In the genomic region with DNA sequence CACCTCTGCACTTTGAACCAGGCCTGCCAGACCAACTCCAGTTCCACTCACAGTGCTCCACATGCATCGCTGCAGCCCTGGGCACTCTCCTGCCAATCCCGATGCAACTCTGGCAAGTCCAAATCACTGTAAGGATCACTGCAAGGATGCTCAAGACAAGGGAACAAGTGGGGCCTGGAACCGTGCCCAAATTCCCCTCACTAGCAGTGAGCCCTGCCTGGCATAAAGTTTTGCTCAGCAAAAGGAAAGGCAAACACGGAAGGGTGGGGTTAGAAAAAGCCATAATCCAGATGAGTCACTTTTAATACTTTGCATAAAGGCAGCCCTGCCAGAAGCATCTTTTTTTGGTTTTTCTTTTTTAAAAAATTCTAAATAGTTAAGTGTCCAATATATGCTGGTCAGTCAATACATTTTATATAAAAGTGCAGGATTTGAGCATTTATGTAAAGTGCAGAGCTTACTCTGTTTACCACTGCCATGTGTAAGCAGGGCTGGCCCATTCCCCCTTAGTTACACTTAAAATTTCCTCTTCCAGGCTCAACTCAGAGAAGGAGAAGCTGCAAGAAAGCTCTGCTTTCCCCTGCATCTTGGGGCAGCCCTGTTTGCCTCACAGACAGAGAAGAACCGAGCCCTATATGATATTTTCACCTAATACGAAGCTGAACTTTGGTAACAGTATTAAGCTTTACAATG, we compare ENCODE assay signal across 7 cellular contexts.
A peak's percentile ranks its signal among the peaks of the same experiment; 100 is the strongest.
DNase-seq lines count a peak whose midpoint lies in the region; ATAC-seq and TF ChIP-seq lines count a peak whose summit lies in the region.

No MANE protein-coding gene starts in this region.

- H3K4me3 ChIP-seq in GM23338 (no peak overlapping the region), esophagus muscularis mucosa (no peak overlapping the region)

- H3K79me2 ChIP-seq in GM23338 (replicated peaks; ENCODE audit: insufficient read depth) = no peaks in the 10 kb centered on the region

- no peaks in the 10 kb centered on the region for H3K36me3 Mint-ChIP-seq in GM23338 (ENCODE audit: low read depth)

- H3K36me3 ChIP-seq in GM23338 (ENCODE audit: insufficient read depth) (no peaks in the 10 kb centered on the region), esophagus muscularis mucosa (no peaks in the 10 kb centered on the region)

- intact Hi-C loops in esophagus muscularis mucosa (cut with DNase I) (no loop called here), posterior vena cava (cut with DNase I) (no loop called here)

- no peaks in the 10 kb centered on the region for H4K20me1 ChIP-seq in GM23338 (replicated peaks; ENCODE audit: insufficient read depth)

- no peak overlapping the region for H3K27ac Mint-ChIP-seq in GM23338

- H3K27me3 Mint-ChIP-seq in GM23338 (ENCODE audit: insufficient read depth, low read depth, poor library complexity) = peaks cover 5% of the 10 kb centered on the region

- TF ChIP-seq CTCF in GM23338 (conservative IDR thresholded peaks at IDR 0.05; ENCODE audit: low read depth in 2 of 2) (no peak), esophagus muscularis mucosa (IDR thresholded peaks at IDR 0.05) (no peak)

- no peaks in the 10 kb centered on the region for H3K27me3 ChIP-seq in GM23338 (ENCODE audit: insufficient read depth)
- no peaks in the 10 kb centered on the region for H3K27me3 ChIP-seq in esophagus muscularis mucosa

- peak overlapping the region; percentile 66; the same call in 1 of the 2 replicates for H2AFZ ChIP-seq in GM23338

- H3K4me3 Mint-ChIP-seq in GM23338 = no peak overlapping the region

- H3K9me3 Mint-ChIP-seq in GM23338 = no peaks in the 10 kb centered on the region

- WGBS in esophagus muscularis mucosa = 51% methylated on average over 6 of the region's 6 CpGs

- peaks cover 3% of the 10 kb centered on the region; the same call in 1 of the 3 replicates for H3K4me1 Mint-ChIP-seq in GM23338

- H3K27ac ChIP-seq in GM23338 (ENCODE audit: low read depth) (no peak overlapping the region), esophagus muscularis mucosa (replicated peaks in 1 of 4) (peak overlapping the region; percentile 71 to 81 (median 76))

- ATAC-seq in GM23338 (no peak), HG03439 (IDR thresholded peaks at IDR 0.05; ENCODE audit: unreplicated experiment) (no peak)

- no peak for DNase-seq in GM23338 (ENCODE audit: low spot score)
- DNase-seq in OCI-M1 (lab: John Stamatoyannopoulos, UW) = peak; percentile 6
- no peak for DNase-seq in esophagus muscularis mucosa (ENCODE audit: extremely low spot score)
- peak; percentile 84 for DNase-seq in posterior vena cava (ENCODE audit: low spot score)
- no peak for DNase-seq in cerebellar nuclear complex (lab: John Stamatoyannopoulos, UW)
- no peak for DNase-seq in effector CD4-positive, alpha-beta T cell

- no peaks in the 10 kb centered on the region for H3K9me3 ChIP-seq in esophagus muscularis mucosa

- H3F3A ChIP-seq in GM23338 (replicated peaks; ENCODE audit: low read depth) = no peaks in the 10 kb centered on the region

- H3K4me2 ChIP-seq in GM23338 = no peak overlapping the region

- H3K4me1 ChIP-seq in GM23338 (ENCODE audit: insufficient read depth) = no peaks in the 10 kb centered on the region
- H3K4me1 ChIP-seq in esophagus muscularis mucosa = peaks cover 21 to 43% (median 36%) of the 10 kb centered on the region in 4 donors

- TF ChIP-seq POLR2A in esophagus muscularis mucosa (IDR thresholded peaks at IDR 0.05; ENCODE audit: low read depth) = no peak

- TF ChIP-seq EP300 in esophagus muscularis mucosa (IDR thresholded peaks at IDR 0.05) = no peak

- peaks cover 10% of the 10 kb centered on the region; the same call in 1 of the 2 replicates for H3K9me2 ChIP-seq in GM23338 (ENCODE audit: insufficient read depth)

TF ChIP-seq in GM23338, 12 proteins besides CTCF, POLR2A, EP300 and RAD21:
- TF ChIP-seq, protein P1, sequence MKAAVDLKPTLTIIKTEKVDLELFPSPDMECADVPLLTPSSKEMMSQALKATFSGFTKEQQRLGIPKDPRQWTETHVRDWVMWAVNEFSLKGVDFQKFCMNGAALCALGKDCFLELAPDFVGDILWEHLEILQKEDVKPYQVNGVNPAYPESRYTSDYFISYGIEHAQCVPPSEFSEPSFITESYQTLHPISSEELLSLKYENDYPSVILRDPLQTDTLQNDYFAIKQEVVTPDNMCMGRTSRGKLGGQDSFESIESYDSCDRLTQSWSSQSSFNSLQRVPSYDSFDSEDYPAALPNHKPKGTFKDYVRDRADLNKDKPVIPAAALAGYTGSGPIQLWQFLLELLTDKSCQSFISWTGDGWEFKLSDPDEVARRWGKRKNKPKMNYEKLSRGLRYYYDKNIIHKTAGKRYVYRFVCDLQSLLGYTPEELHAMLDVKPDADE (IDR thresholded peaks at IDR 0.05) = no peak
- TF ChIP-seq POLR2AphosphoS5 (IDR thresholded peaks at IDR 0.05; ENCODE audit: low read depth) (no peak), STAT1 (IDR thresholded peaks at IDR 0.05; ENCODE audit: unreplicated experiment) (no peak), EZH2phosphoT487 (IDR thresholded peaks at IDR 0.05; ENCODE audit: unreplicated experiment) (no peak), ZNF114 (CRISPR knock-in tag; IDR thresholded peaks at IDR 0.05) (no peak)

Comparison
In these comparisons a context has a peak if more than half of its experiments do, and no peak if none do; other contexts are left out.
1. DNase-seq: peak in OCI-M1 (single experiment) and posterior vena cava (single experiment); none in GM23338 (single experiment), esophagus muscularis mucosa (single experiment), cerebellar nuclear complex (0 of 2) and effector CD4-positive, alpha-beta T cell (single experiment).